ENCODE assay signal across 14 cellular contexts in genomic region chr12:108616359-108616758, GRCh38. TPM values are rescaled to one million over a fixed set of nuclear protein-coding genes. Genes with fewer than 3 reads are reported as not detected.
DNase-seq lines count a peak whose midpoint lies in the region; ATAC-seq and TF ChIP-seq lines count a peak whose summit lies in the region.
"Had no signal": no experiment of that assay in that cellular context is flagged by ENCODE, and none has a peak within 500 bp of the region (broad histone marks: within the 10 kb centered on the region; RNA-seq: fewer than 3 reads in every experiment).

No MANE protein-coding gene starts in this region.

- TF ChIP-seq POLR2A in ovary (IDR thresholded peaks at IDR 0.05) = no peak

- H2BK5ac ChIP-seq in mesenchymal stem cell (ENCODE audit: low read depth, low read length, poor library complexity, severe bottlenecking) = no peak overlapping the region

- H3K36me3 Mint-ChIP-seq in stimulated activated naive CD8-positive, alpha-beta T cell treated with anti-CD3 and anti-CD28 coated beads, Interleukin-15, Interleukin-2, amounts not matched to agents 100 ng/mL and 50 ng/mL, for 24 hours (ENCODE audit: low read depth) = peaks cover 9% of the 10 kb centered on the region
- H3K36me3 Mint-ChIP-seq in activated T-helper 17 cell treated with anti-CD3 and anti-CD28 coated beads, Interleukin-2, amount 50 U/mL, for 72 hours (ENCODE audit: low read depth) = peaks cover 37% of the 10 kb centered on the region

- intact Hi-C loops in upper lobe of right lung (cut with DNase I) (loop anchor here (5.0 kb wide), 1 partner anchor 54 kb away; the partner anchor contains the start of genes ISCU and SART3), ovary (cut with DNase I) (loop anchor here in 3 of 4 donors (2.0 to 5.0 kb wide), 3 partner anchors 49 to 54 kb away; partner anchors contain the start of genes ISCU (in 1 of the 3) and SART3 (in 1 of the 3))

- DNase-seq in stimulated activated naive CD8-positive, alpha-beta T cell treated with anti-CD3 and anti-CD28 coated beads, Interleukin-15, Interleukin-2, amounts not matched to agents 100 U/mL and 50 U/mL, for 24 hours = no peak
- DNase-seq in mesenchymal stem cell = no peak
- no peak for DNase-seq in upper lobe of right lung
- no peak for DNase-seq in ovary
- DNase-seq in AG08395 (ENCODE audit: low spot score) = no peak
- DNase-seq: activated gamma-delta T cell, DMS79, NCI-H2171 had no signal

- H3K36me3 ChIP-seq in mesenchymal stem cell (ENCODE audit: control insufficient read depth in 1 of 2, insufficient read depth in 2 of 2, low read depth in 1 of 2, low read length in 2 of 2) (no peaks in the 10 kb centered on the region), upper lobe of right lung (no peaks in the 10 kb centered on the region), ovary (no peaks in the 10 kb centered on the region)
- H3K36me3 ChIP-seq: upper lobe of left lung had no signal

- H3K9me3 ChIP-seq in mesenchymal stem cell (ENCODE audit: control insufficient read depth, low read length) (peaks cover 6% of the 10 kb centered on the region), upper lobe of right lung (no peaks in the 10 kb centered on the region), ovary (no peaks in the 10 kb centered on the region)
- H3K9me3 ChIP-seq: upper lobe of left lung had no signal

- no peak for ATAC-seq in stimulated activated naive CD8-positive, alpha-beta T cell treated with anti-CD3 and anti-CD28 coated beads, Interleukin-15, Interleukin-2, amounts not matched to agents 100 U/mL and 50 U/mL, for 24 hours
- ATAC-seq in activated T-helper 17 cell treated with anti-CD3 and anti-CD28 coated beads, Interleukin-2, amount 50 U/mL, for 72 hours (replicated peaks) = no peak
- ATAC-seq in upper lobe of right lung = no peak
- no peak for ATAC-seq in GM18873 (IDR thresholded peaks at IDR 0.05; ENCODE audit: low FRiP score, unreplicated experiment)
- ATAC-seq: GM23338 had no signal

- peak overlapping the region in 1 of 2 experiments; percentile 20 for H3K14ac ChIP-seq in mesenchymal stem cell (ENCODE audit: low read length in 2 of 2)

- H4K91ac ChIP-seq in mesenchymal stem cell (ENCODE audit: low read length) = peak overlapping the region; percentile 49

- no peak for TF ChIP-seq EP300 in ovary (IDR thresholded peaks at IDR 0.05)

- H3K4me1 ChIP-seq in mesenchymal stem cell (ENCODE audit: control insufficient read depth, insufficient read depth, low read depth, low read length) (peaks cover 32% of the 10 kb centered on the region), upper lobe of right lung (peaks cover 29% of the 10 kb centered on the region), ovary (ENCODE audit: insufficient read depth) (no peaks in the 10 kb centered on the region)

- no peak for TF ChIP-seq CTCF in upper lobe of right lung (IDR thresholded peaks at IDR 0.05)
- TF ChIP-seq CTCF in ovary (IDR thresholded peaks at IDR 0.05) = no peak

- H3K79me1 ChIP-seq in mesenchymal stem cell (replicated peaks; ENCODE audit: low read length, poor library complexity, severe bottlenecking) = no peaks in the 10 kb centered on the region

- H3K23ac ChIP-seq in mesenchymal stem cell (ENCODE audit: low read length in 2 of 2) = no peak overlapping the region

- no peak overlapping the region for H4K8ac ChIP-seq in mesenchymal stem cell (ENCODE audit: low read length)

- H3K27me3 Mint-ChIP-seq in stimulated activated naive CD8-positive, alpha-beta T cell treated with anti-CD3 and anti-CD28 coated beads, Interleukin-15, Interleukin-2, amounts not matched to agents 100 ng/mL and 50 ng/mL, for 24 hours = no peaks in the 10 kb centered on the region
- H3K27me3 Mint-ChIP-seq in activated T-helper 17 cell treated with anti-CD3 and anti-CD28 coated beads, Interleukin-2, amount 50 U/mL, for 72 hours = no peaks in the 10 kb centered on the region

- no peak overlapping the region for H2BK120ac ChIP-seq in mesenchymal stem cell (ENCODE audit: low read depth, low read length)

- no peaks in the 10 kb centered on the region for H3K27me3 ChIP-seq in mesenchymal stem cell (ENCODE audit: control insufficient read depth in 1 of 2, insufficient read depth in 1 of 2, low read length in 2 of 2)
- no peaks in the 10 kb centered on the region for H3K27me3 ChIP-seq in upper lobe of right lung
- no peaks in the 10 kb centered on the region for H3K27me3 ChIP-seq in ovary
- H3K27me3 ChIP-seq: upper lobe of left lung had no signal

- H2AK5ac ChIP-seq in mesenchymal stem cell (ENCODE audit: low read length, severe bottlenecking) = peak overlapping the region; percentile 99

- peaks cover 69% of the 10 kb centered on the region for H3K4me1 Mint-ChIP-seq in stimulated activated naive CD8-positive, alpha-beta T cell treated with anti-CD3 and anti-CD28 coated beads, Interleukin-15, Interleukin-2, amounts not matched to agents 100 ng/mL and 50 ng/mL, for 24 hours (ENCODE audit: low read depth)
- H3K4me1 Mint-ChIP-seq in activated T-helper 17 cell treated with anti-CD3 and anti-CD28 coated beads, Interleukin-2, amount 50 U/mL, for 72 hours = peaks cover 44% of the 10 kb centered on the region

- peak overlapping the region; percentile 70 to 96 for H2BK12ac ChIP-seq in mesenchymal stem cell (ENCODE audit: low read length in 2 of 2)

- 94% methylated on average over 2 of the region's 2 CpGs for WGBS in mesenchymal stem cell
- WGBS in ovary, 3 donors = 95 to 97% (median 95%) methylated on average over 2 of the region's 2 CpGs

- no peak overlapping the region for H3K4me2 ChIP-seq in mesenchymal stem cell (ENCODE audit: low read length, poor library complexity, severe bottlenecking)
- H3K4me2 ChIP-seq: GM23338 had no signal

- H3K9me3 Mint-ChIP-seq in stimulated activated naive CD8-positive, alpha-beta T cell treated with anti-CD3 and anti-CD28 coated beads, Interleukin-15, Interleukin-2, amounts not matched to agents 100 ng/mL and 50 ng/mL, for 24 hours = peaks cover 5% of the 10 kb centered on the region
- no peaks in the 10 kb centered on the region for H3K9me3 Mint-ChIP-seq in activated T-helper 17 cell treated with anti-CD3 and anti-CD28 coated beads, Interleukin-2, amount 50 U/mL, for 72 hours
- H3K9me3 Mint-ChIP-seq: nephron had no signal

- H3K4ac ChIP-seq in mesenchymal stem cell (ENCODE audit: low read depth in 1 of 2, low read length in 2 of 2) = peak overlapping the region in 1 of 2 experiments; percentile 54

- H2AFZ ChIP-seq in mesenchymal stem cell (ENCODE audit: low read depth, low read length) = no peak overlapping the region

- H3K27ac ChIP-seq in mesenchymal stem cell (ENCODE audit: low read length, poor library complexity, severe bottlenecking) (no peak overlapping the region), upper lobe of right lung (peak overlapping the region; percentile 36), ovary (no peak overlapping the region)

- peak overlapping the region; percentile 24 for H3K9ac ChIP-seq in mesenchymal stem cell (ENCODE audit: low read length)

- H3K18ac ChIP-seq in mesenchymal stem cell (ENCODE audit: low read depth in 1 of 2, low read length in 2 of 2) = peak overlapping the region in 1 of 2 experiments; percentile 80

- H3K27ac Mint-ChIP-seq in stimulated activated naive CD8-positive, alpha-beta T cell treated with anti-CD3 and anti-CD28 coated beads, Interleukin-15, Interleukin-2, amounts not matched to agents 100 ng/mL and 50 ng/mL, for 24 hours = peak overlapping the region; percentile 97
- H3K27ac Mint-ChIP-seq in activated T-helper 17 cell treated with anti-CD3 and anti-CD28 coated beads, Interleukin-2, amount 50 U/mL, for 72 hours = peak overlapping the region; percentile 96

- H3K4me3 ChIP-seq in mesenchymal stem cell (ENCODE audit: insufficient read depth in 1 of 2, low read depth in 1 of 2, low read length in 2 of 2) (no peak overlapping the region), upper lobe of right lung (no peak overlapping the region), ovary (no peak overlapping the region)
- H3K4me3 ChIP-seq: GM23338, upper lobe of left lung had no signal

- peak overlapping the region; percentile 67 for H3K4me3 Mint-ChIP-seq in stimulated activated naive CD8-positive, alpha-beta T cell treated with anti-CD3 and anti-CD28 coated beads, Interleukin-15, Interleukin-2, amounts not matched to agents 100 ng/mL and 50 ng/mL, for 24 hours
- H3K4me3 Mint-ChIP-seq in activated T-helper 17 cell treated with anti-CD3 and anti-CD28 coated beads, Interleukin-2, amount 50 U/mL, for 72 hours = peak overlapping the region; percentile 75
- H3K4me3 Mint-ChIP-seq: GM23338, nephron had no signal

- no peak overlapping the region for H2BK15ac ChIP-seq in mesenchymal stem cell (ENCODE audit: low read depth, poor library complexity, severe bottlenecking)

RNA-seq across cellular contexts. Expression of gene SELPLG, which starts 17.3 kb away (rescaled TPM):
- total RNA-seq in activated T-helper 17 cell treated with anti-CD3 and anti-CD28 coated beads, Interleukin-2, amount 50 U/mL, for 72 hours = 10 to 100 TPM; 79.7 to 89.1 TPM
- 2.0 TPM for polyA plus RNA-seq in mesenchymal stem cell (2013, experiment 1 of 2)
- 2.2 TPM for polyA plus RNA-seq in mesenchymal stem cell (2013, experiment 2 of 2)
- total RNA-seq in upper lobe of right lung = 31.9 TPM
- total RNA-seq in ovary = 1 to 10 TPM; 1.1 to 8.4 (median 2.9) TPM
- polyA plus RNA-seq in ovary = 1 to 10 TPM; 1.8 to 5.1 TPM

RNA-seq across cellular contexts. Expression of gene TMEM119, which starts 18.5 kb away (rescaled TPM):
- under 1 TPM; 0.24 to 0.71 TPM for total RNA-seq in activated T-helper 17 cell treated with anti-CD3 and anti-CD28 coated beads, Interleukin-2, amount 50 U/mL, for 72 hours
- polyA plus RNA-seq in mesenchymal stem cell (2013, experiment 1 of 2) = 108 TPM
- 109 TPM for polyA plus RNA-seq in mesenchymal stem cell (2013, experiment 2 of 2)
- 43.8 TPM for total RNA-seq in upper lobe of right lung
- total RNA-seq in ovary = 1 to 10 TPM in 5 of 7 donors, under 1 TPM in 2; 0.25 to 3.9 (median 1.7) TPM
- polyA plus RNA-seq in ovary = 10 to 100 TPM in 1 of 2 donors, 1 to 10 TPM in 1; 2.0 to 12.3 TPM

RNA-seq across cellular contexts. Expression of gene ISCU, which starts 54.0 kb away (rescaled TPM):
- total RNA-seq in activated T-helper 17 cell treated with anti-CD3 and anti-CD28 coated beads, Interleukin-2, amount 50 U/mL, for 72 hours = 10 to 100 TPM; 93.3 to 98.7 TPM
- 128 TPM for polyA plus RNA-seq in mesenchymal stem cell (2013, experiment 1 of 2)
- polyA plus RNA-seq in mesenchymal stem cell (2013, experiment 2 of 2) = 129 TPM
- 138 TPM for total RNA-seq in upper lobe of right lung
- total RNA-seq in ovary = 100 to 1,000 TPM; 110 to 238 (median 156) TPM
- polyA plus RNA-seq in ovary = 100 to 1,000 TPM; 207 to 298 TPM

RNA-seq across cellular contexts. Expression of gene SART3, which starts 55.4 kb away (rescaled TPM):
- total RNA-seq in activated T-helper 17 cell treated with anti-CD3 and anti-CD28 coated beads, Interleukin-2, amount 50 U/mL, for 72 hours = 10 to 100 TPM; 85.0 to 98.6 TPM
- 15.8 TPM for polyA plus RNA-seq in mesenchymal stem cell (2013, experiment 1 of 2)
- 15.4 TPM for polyA plus RNA-seq in mesenchymal stem cell (2013, experiment 2 of 2)
- total RNA-seq in upper lobe of right lung (44.8 TPM), ovary (10 to 100 TPM; 44.5 to 55.3 (median 48.3) TPM)
- 10 to 100 TPM; 27.9 to 36.2 TPM for polyA plus RNA-seq in ovary
